Comparison of ENCODE assay signal across 8 cellular contexts in the genomic region with DNA sequence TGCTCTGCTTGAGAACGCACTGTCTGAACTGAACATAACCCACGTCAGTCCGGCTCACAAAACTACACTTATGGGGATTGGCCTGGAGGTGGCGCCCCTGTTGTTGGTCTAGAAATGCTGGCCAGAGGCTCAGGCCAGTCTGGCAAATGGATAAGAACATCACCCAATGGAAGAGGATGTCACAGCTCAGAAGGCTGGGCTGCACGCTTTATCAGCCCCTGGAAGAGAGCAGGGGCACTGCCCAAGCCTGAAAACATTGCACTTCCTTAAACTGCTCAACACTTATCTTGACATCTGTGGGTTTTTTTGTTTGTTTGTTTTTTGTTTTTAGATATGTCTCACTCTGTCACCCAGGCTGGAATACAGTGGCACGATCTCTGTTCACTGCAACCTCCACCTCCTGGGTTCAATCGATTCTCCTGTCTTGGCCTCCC. TPM values are rescaled to one million over a fixed set of nuclear protein-coding genes. Genes with fewer than 3 reads are reported as not detected.
DNase-seq lines count a peak whose midpoint lies in the region; TF ChIP-seq lines count a peak whose summit lies in the region.

No MANE protein-coding gene starts in this region.

- DNase-seq in G401 (ENCODE audit: low spot score) (peak; percentile 51), H7 (peak; percentile 82), NAMALWA (ENCODE audit: low spot score) (peak; percentile 93), SKM-1 (lab: John Stamatoyannopoulos, UW; ENCODE audit: unreplicated experiment) (peak; percentile 76), astrocyte of the spinal cord (ENCODE audit: low read depth, low spot score) (peak; percentile 75), hippocampal formation (lab: John Stamatoyannopoulos, UW) (peak; percentile 53 to 59), skeletal muscle cell (ENCODE audit: low read depth) (peak; percentile 29), DMS79 (lab: John Stamatoyannopoulos, UW) (no peak)

- in situ Hi-C loops in G401 (cut with HindIII; ENCODE audit: low sequenced_read_pairs) = loop anchor here (10.0 kb wide), 1 partner anchor 184 kb away; no protein-coding TSS in a partner anchor
- in situ Hi-C loops in astrocyte of the spinal cord (cut with HindIII; ENCODE audit: low sequenced_read_pairs) = no loop called here

- no peak overlapping the region for H3K4me3 ChIP-seq in H7 (ENCODE audit: insufficient read depth, low read depth, low read length)
- H3K4me3 ChIP-seq in astrocyte of the spinal cord (ENCODE audit: low read depth, low read length) = no peak overlapping the region
- H3K4me3 ChIP-seq in skeletal muscle cell (ENCODE audit: low read depth, low read length) = no peak overlapping the region

- TF ChIP-seq CTCF in astrocyte of the spinal cord (IDR thresholded peaks at IDR 0.05; ENCODE audit: low read depth, low read length) = peak; percentile 76

- H3K27me3 ChIP-seq in H7 (ENCODE audit: control insufficient read depth, insufficient read depth, low read length) = no peaks in the 10 kb centered on the region

- H3K36me3 ChIP-seq in H7 (replicated peaks; ENCODE audit: control insufficient read depth, insufficient read depth, low read length) = no peaks in the 10 kb centered on the region

RNA-seq across cellular contexts. Expression of gene BPTF, which starts 24.8 kb away (rescaled TPM):
- 25.5 TPM in 2 replicates for total RNA-seq in G401 (2014; rRNA removed; shearing (Covaris generic))
- total RNA-seq in H7 (2014; rRNA removed; shearing (Covaris generic)) = 52.2 and 65.2 TPM in 2 replicates
